ENCODE assay signal across 1 cellular context in genomic region chr14:100856056-100856950, GRCh38.
TF ChIP-seq lines count a peak whose summit lies in the region.

No MANE protein-coding gene starts in this region.

TF ChIP-seq in H1, 55 proteins besides CTCF, POLR2A, EP300 and RAD21:
- TF ChIP-seq ATF3 (IDR thresholded peaks at IDR 0.05; ENCODE audit: insufficient read depth, low read depth, low read length): no peak
- TF ChIP-seq TAF7 (optimal IDR thresholded peaks at IDR 0.05; ENCODE audit: borderline replicate concordance, low read depth, low read length): no peak
- no peak for TF ChIP-seq KDM4A (IDR thresholded peaks at IDR 0.05; ENCODE audit: low read depth, low read length, severe bottlenecking)
- TF ChIP-seq HDAC6 (IDR thresholded peaks at IDR 0.05; ENCODE audit: low read depth, low read length): no peak
- no peak for TF ChIP-seq TBP (IDR thresholded peaks at IDR 0.05; ENCODE audit: low read depth, low read length)
- no peak for TF ChIP-seq KDM5A (IDR thresholded peaks at IDR 0.05; ENCODE audit: low read length)
- TF ChIP-seq RBBP5 (IDR thresholded peaks at IDR 0.05; ENCODE audit: borderline replicate concordance, low read depth, low read length): no peak
- no peak for TF ChIP-seq ASH2L (IDR thresholded peaks at IDR 0.05; ENCODE audit: low read length)
- no peak for TF ChIP-seq SIX5 (IDR thresholded peaks at IDR 0.05; ENCODE audit: low read depth, low read length)
- no peak for TF ChIP-seq PHF8 (conservative IDR thresholded peaks at IDR 0.05; ENCODE audit: low read depth, low read length)
